In the genomic region with DNA sequence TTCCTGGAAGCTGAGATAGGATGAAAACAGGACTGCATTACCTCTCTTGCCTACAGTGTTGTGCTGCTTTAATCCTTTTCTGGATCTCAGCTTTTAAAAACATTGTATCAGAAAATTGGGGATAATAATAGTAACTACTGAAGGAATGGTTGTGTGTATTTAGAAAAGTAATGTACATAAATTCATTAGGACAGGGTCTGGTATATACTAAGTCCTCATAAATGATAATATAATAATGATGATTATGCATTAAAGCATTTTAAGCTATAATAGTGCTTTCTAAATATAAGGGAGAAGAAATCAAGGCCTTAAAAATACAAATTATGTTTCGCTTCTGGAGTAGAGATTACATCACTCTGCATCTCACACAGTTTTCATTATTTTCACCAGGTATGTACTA, we compare ENCODE assay signal across 9 cellular contexts.
"Had no signal": no experiment of that assay in that cellular context is flagged by ENCODE, and none has a peak within 500 bp of the region (broad histone marks: within the 10 kb centered on the region; RNA-seq: fewer than 3 reads in every experiment).

No MANE protein-coding gene starts in this region.

- H3K9me3 ChIP-seq: HAP-1 had no signal

- H3K9ac ChIP-seq: GM23248 had no signal

- H3K4me3 ChIP-seq: GM23248, HAP-1 had no signal

- H3K36me3 ChIP-seq: HAP-1 had no signal

- H2AFZ ChIP-seq: GM23248 had no signal

- ATAC-seq: HCT116 had no signal

- H3K27ac ChIP-seq: GM23248, HL-60 had no signal

- DNase-seq: GM23248, GOT3, H7, HFFc6, IMR-90, KBM-7 had no signal
